In genomic region chr7:110418651-110419270, GRCh38 we compare ENCODE assay signal across 29 cellular contexts.
DNase-seq lines count a peak whose midpoint lies in the region; ATAC-seq, FAIRE-seq and TF ChIP-seq lines count a peak whose summit lies in the region.
"Had no signal": no experiment of that assay in that cellular context is flagged by ENCODE, and none has a peak within 500 bp of the region (broad histone marks: within the 10 kb centered on the region; RNA-seq: fewer than 3 reads in every experiment).

No MANE protein-coding gene starts in this region.

- no peak overlapping the region for H2BK5ac ChIP-seq in mesendoderm (ENCODE audit: low read length)

- H3K79me1 ChIP-seq in mesendoderm (ENCODE audit: low read length) = no peaks in the 10 kb centered on the region

- no CpG with 5 or more reads among the region's 2 CpGs for WGBS in mesendoderm (ENCODE audit: extremely low coverage, insufficient coverage, low lambda C conversion rate)

- H3K4me3 ChIP-seq in mesendoderm (ENCODE audit: low read length) (no peak overlapping the region), colonic mucosa (no peak overlapping the region)

- intact Hi-C loops in colonic mucosa (cut with DNase I) = no loop called here

- no peak for DNase-seq in D721Med (ENCODE audit: insufficient read length, low spot score)
- DNase-seq in NCI-H2107 (lab: John Stamatoyannopoulos, UW) = peak; percentile 11
- peak; percentile 94 for DNase-seq in NCI-H82 treated with DMSO at 0.1 percent for 48 hours (lab: John Stamatoyannopoulos, UW; ENCODE audit: unreplicated experiment)
- DNase-seq in mesendoderm = peak; percentile 6
- DNase-seq in epidermal melanocyte (ENCODE audit: insufficient read length, low spot score) = no peak
- DNase-seq in stimulated activated CD4-positive, alpha-beta T cell treated with anti-CD3 and anti-CD28 coated beads, Interleukin-1b, Interleukin-23, amount 100 ng/mL, for 48 hours = no peak
- DNase-seq in colonic mucosa = no peak
- DNase-seq: 8988T; ACHN; BE2C; CD8-positive, alpha-beta memory T cell; DMS153; KBM-7; MV-4-11; NCI-H1105 treated with DMSO at 0.1 percent for 48 hours; NCI-H146; NCI-H1930; NCI-H2171 treated with DMSO at 0.1 percent for 48 hours; NCI-H345; NCI-H510A treated with DMSO at 0.1 percent for 48 hours; NCI-H748 treated with DMSO at 0.1 percent for 48 hours; NK-92 treated with Interleukin-12 subunit alpha and Interleukin-12 subunit beta, amount 100 ng/mL, for 24 hours; RPMI8226; SHP77; T-cell had no signal

- H3K18ac ChIP-seq in mesendoderm (ENCODE audit: low read length) = no peak overlapping the region

- H3K4me2 ChIP-seq in mesendoderm (ENCODE audit: low read length) = no peak overlapping the region

- H3K23ac ChIP-seq in mesendoderm (ENCODE audit: low read length) = no peak overlapping the region

- H3K79me2 ChIP-seq in mesendoderm (ENCODE audit: control insufficient read depth, insufficient read depth, low read length) = no peaks in the 10 kb centered on the region

- peak; percentile 97 for FAIRE-seq in D721Med (lab: Jason Lieb, UNC)
- FAIRE-seq: G401.6, H54, HTR-8/SVneo had no signal

- H3K27ac ChIP-seq in mesendoderm (ENCODE audit: low read depth, low read length) (no peak overlapping the region), colonic mucosa (no peak overlapping the region)

- no peak overlapping the region for H3K4ac ChIP-seq in mesendoderm (ENCODE audit: low read depth, low read length)

- H4K5ac ChIP-seq in mesendoderm (ENCODE audit: low read length) = no peak overlapping the region

- H3K4me1 ChIP-seq in mesendoderm (ENCODE audit: control insufficient read depth, low read depth, low read length) = no peaks in the 10 kb centered on the region
- H3K4me1 ChIP-seq in colonic mucosa = no peaks in the 10 kb centered on the region

- no peaks in the 10 kb centered on the region for H3K27me3 ChIP-seq in mesendoderm (ENCODE audit: insufficient read depth, low read length, poor library complexity)
- H3K27me3 ChIP-seq in colonic mucosa = no peaks in the 10 kb centered on the region
- H3K27me3 ChIP-seq: BE2C had no signal

- no peaks in the 10 kb centered on the region for H3K9me3 ChIP-seq in colonic mucosa
- H3K9me3 ChIP-seq: BE2C had no signal

- no peak overlapping the region for H3K56ac ChIP-seq in mesendoderm (ENCODE audit: low read length)

- H2BK15ac ChIP-seq in mesendoderm (replicated peaks; ENCODE audit: low read depth) = no peak overlapping the region

- H3K36me3 ChIP-seq in mesendoderm (ENCODE audit: control insufficient read depth, insufficient read depth, low read length) (no peaks in the 10 kb centered on the region), colonic mucosa (no peaks in the 10 kb centered on the region)
- H3K36me3 ChIP-seq: BE2C had no signal

- TF ChIP-seq CTCF in D721Med (IDR thresholded peaks at IDR 0.05; ENCODE audit: insufficient read depth, missing control alignments) (no peak), colonic mucosa (IDR thresholded peaks at IDR 0.05) (no peak)

- H3K9ac ChIP-seq in mesendoderm (ENCODE audit: low read length) (no peak overlapping the region), colonic mucosa (ENCODE audit: low read depth in 2 of 2, low read length in 2 of 2) (no peak overlapping the region)

- no peak overlapping the region for H4K8ac ChIP-seq in mesendoderm (ENCODE audit: low read depth, low read length)

- no peak overlapping the region for H2BK120ac ChIP-seq in mesendoderm (ENCODE audit: low read depth, low read length)

- no peak overlapping the region for H2AK5ac ChIP-seq in mesendoderm (ENCODE audit: low read length)

- no peak for ATAC-seq in GM21390 (IDR thresholded peaks at IDR 0.05; ENCODE audit: unreplicated experiment)
- ATAC-seq: T-cell had no signal

Comparison
In these comparisons a context has a peak if more than half of its experiments do, and no peak if none do; other contexts are left out.
1. DNase-seq: peak in NCI-H2107 (single experiment), NCI-H82 treated with DMSO at 0.1 percent for 48 hours (single experiment) and mesendoderm (single experiment); none in D721Med (single experiment), epidermal melanocyte (single experiment), stimulated activated CD4-positive, alpha-beta T cell treated with anti-CD3 and anti-CD28 coated beads, Interleukin-1b, Interleukin-23, amount 100 ng/mL, for 48 hours (single experiment) and colonic mucosa (single experiment).